In genomic region chr10:119654540-119654939, GRCh38 we compare ENCODE assay signal across 1 cellular context.
TF ChIP-seq lines count a peak whose summit lies in the region.

No MANE protein-coding gene starts in this region.

TF ChIP-seq in HepG2, 621 proteins besides CTCF, POLR2A, EP300 and RAD21:
- TF ChIP-seq, protein P1, sequence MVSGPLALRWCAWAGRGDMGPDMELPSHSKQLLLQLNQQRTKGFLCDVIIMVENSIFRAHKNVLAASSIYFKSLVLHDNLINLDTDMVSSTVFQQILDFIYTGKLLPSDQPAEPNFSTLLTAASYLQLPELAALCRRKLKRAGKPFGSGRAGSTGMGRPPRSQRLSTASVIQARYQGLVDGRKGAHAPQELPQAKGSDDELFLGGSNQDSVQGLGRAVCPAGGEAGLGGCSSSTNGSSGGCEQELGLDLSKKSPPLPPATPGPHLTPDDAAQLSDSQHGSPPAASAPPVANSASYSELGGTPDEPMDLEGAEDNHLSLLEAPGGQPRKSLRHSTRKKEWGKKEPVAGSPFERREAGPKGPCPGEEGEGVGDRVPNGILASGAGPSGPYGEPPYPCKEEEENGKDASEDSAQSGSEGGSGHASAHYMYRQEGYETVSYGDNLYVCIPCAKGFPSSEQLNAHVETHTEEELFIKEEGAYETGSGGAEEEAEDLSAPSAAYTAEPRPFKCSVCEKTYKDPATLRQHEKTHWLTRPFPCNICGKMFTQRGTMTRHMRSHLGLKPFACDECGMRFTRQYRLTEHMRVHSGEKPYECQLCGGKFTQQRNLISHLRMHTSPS (CRISPR knock-in tag; IDR thresholded peaks at IDR 0.05; ENCODE audit: low read depth), result peak; percentile 48; the same call in 1 of the 2 replicates
- TF ChIP-seq ETV5 (CRISPR knock-in tag; IDR thresholded peaks at IDR 0.05; ENCODE audit: borderline replicate concordance) (peak; percentile 47; the same call in 1 of the 2 replicates), ZNF607 (CRISPR knock-in tag; IDR thresholded peaks at IDR 0.05; ENCODE audit: borderline replicate concordance) (0 out of 2 replicates have a peak, but pooled peaks have one; percentile 30), ZNF687 (CRISPR knock-in tag; IDR thresholded peaks at IDR 0.05) (peak; percentile 49; the same call in 1 of the 2 replicates), SP5 (CRISPR knock-in tag; IDR thresholded peaks at IDR 0.05; ENCODE audit: borderline replicate concordance, low read depth) (peak; percentile 57; the same call in 1 of the 2 replicates), SALL1 (CRISPR knock-in tag; IDR thresholded peaks at IDR 0.05) (peak; percentile 21; the same call in 1 of the 2 replicates), FOXA3 (CRISPR knock-in tag; IDR thresholded peaks at IDR 0.05) (0 out of 2 replicates have a peak, but pooled peaks have one; percentile 18), ESRRA (CRISPR knock-in tag; IDR thresholded peaks at IDR 0.05; ENCODE audit: low read depth) (no peak), FOXA1 (IDR thresholded peaks at IDR 0.05) (no peak), FOXA1 (CRISPR knock-in tag; IDR thresholded peaks at IDR 0.05) (peak; percentile 51), JARID2 (CRISPR knock-in tag; IDR thresholded peaks at IDR 0.05; ENCODE audit: insufficient replicate concordance) (no peak), NCOA2 (CRISPR knock-in tag; IDR thresholded peaks at IDR 0.05) (no peak), ZBTB33 (CRISPR knock-in tag; IDR thresholded peaks at IDR 0.05) (peak; percentile 94), TFDP1 (CRISPR knock-in tag; IDR thresholded peaks at IDR 0.05; ENCODE audit: borderline replicate concordance) (peak; percentile 32; the same call in 1 of the 2 replicates), ZMYM4 (CRISPR knock-in tag; IDR thresholded peaks at IDR 0.05) (0 out of 2 replicates have a peak, but pooled peaks have one; percentile 25), ZMYM2 (CRISPR knock-in tag; IDR thresholded peaks at IDR 0.05) (0 out of 2 replicates have a peak, but pooled peaks have one; percentile 23), ZBTB37 (CRISPR knock-in tag; IDR thresholded peaks at IDR 0.05) (peak; percentile 78), ZNF263 (CRISPR knock-in tag; IDR thresholded peaks at IDR 0.05) (peak; percentile 90)
- TF ChIP-seq, protein P2, sequence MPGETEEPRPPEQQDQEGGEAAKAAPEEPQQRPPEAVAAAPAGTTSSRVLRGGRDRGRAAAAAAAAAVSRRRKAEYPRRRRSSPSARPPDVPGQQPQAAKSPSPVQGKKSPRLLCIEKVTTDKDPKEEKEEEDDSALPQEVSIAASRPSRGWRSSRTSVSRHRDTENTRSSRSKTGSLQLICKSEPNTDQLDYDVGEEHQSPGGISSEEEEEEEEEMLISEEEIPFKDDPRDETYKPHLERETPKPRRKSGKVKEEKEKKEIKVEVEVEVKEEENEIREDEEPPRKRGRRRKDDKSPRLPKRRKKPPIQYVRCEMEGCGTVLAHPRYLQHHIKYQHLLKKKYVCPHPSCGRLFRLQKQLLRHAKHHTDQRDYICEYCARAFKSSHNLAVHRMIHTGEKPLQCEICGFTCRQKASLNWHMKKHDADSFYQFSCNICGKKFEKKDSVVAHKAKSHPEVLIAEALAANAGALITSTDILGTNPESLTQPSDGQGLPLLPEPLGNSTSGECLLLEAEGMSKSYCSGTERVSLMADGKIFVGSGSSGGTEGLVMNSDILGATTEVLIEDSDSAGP (CRISPR knock-in tag; IDR thresholded peaks at IDR 0.05; ENCODE audit: borderline replicate concordance), result no peak
- TF ChIP-seq, protein P3, sequence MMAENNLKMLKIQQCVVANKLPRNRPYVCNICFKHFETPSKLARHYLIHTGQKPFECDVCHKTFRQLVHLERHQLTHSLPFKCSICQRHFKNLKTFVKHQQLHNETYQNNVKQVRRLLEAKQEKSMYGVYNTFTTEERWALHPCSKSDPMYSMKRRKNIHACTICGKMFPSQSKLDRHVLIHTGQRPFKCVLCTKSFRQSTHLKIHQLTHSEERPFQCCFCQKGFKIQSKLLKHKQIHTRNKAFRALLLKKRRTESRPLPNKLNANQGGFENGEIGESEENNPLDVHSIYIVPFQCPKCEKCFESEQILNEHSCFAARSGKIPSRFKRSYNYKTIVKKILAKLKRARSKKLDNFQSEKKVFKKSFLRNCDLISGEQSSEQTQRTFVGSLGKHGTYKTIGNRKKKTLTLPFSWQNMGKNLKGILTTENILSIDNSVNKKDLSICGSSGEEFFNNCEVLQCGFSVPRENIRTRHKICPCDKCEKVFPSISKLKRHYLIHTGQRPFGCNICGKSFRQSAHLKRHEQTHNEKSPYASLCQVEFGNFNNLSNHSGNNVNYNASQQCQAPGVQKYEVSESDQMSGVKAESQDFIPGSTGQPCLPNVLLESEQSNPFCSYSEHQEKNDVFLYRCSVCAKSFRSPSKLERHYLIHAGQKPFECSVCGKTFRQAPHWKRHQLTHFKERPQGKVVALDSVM (CRISPR knock-in tag; IDR thresholded peaks at IDR 0.05), result peak; percentile 34; the same call in 1 of the 2 replicates
- TF ChIP-seq, protein P4, sequence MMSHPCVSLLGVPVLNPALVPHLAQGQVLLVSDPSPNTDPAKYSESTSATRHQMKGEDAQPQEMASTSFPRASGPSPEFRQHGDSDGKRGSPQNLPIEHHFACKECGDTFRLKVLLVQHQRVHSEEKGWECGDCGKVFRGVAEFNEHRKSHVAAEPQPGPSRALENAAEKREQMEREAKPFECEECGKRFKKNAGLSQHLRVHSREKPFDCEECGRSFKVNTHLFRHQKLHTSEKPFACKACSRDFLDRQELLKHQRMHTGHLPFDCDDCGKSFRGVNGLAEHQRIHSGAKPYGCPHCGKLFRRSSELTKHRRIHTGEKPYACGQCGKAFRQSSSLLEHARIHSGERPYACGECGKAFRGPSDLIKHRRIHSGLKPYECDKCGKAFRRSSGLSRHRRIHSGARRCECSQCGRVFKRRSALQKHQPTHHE (CRISPR knock-in tag; IDR thresholded peaks at IDR 0.05; ENCODE audit: borderline replicate concordance), result no peak
